In the genomic region with DNA sequence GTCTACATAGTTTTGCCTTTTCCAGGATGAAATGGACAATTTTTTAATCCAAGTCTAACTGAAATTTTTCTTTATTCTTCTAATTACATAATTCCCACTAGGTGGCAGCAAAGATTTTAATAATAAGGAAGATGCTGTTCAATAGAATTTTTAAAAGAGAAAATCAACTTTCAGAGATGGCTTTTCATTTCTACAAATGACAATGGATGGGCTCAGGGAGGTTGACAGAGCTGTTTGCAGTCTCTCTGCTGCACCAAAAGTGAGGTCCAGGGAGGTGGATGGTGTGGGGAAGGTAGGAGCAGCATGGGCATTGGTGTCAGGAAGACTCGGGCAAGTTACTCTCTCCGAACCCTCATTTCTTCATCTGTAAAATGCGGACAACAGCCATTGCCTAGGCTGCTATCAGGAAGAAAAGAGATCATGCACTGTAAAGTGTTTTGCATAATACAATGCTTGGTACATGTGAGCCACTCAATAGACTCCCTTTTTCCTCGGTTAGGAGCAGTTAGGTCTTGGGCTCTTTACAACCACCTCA, we compare ENCODE assay signal across 8 cellular contexts.
A peak's percentile ranks its signal among the peaks of the same experiment; 100 is the strongest.
DNase-seq lines count a peak whose midpoint lies in the region; ATAC-seq and TF ChIP-seq lines count a peak whose summit lies in the region.

No MANE protein-coding gene starts in this region.

- H3K36me3 Mint-ChIP-seq in immature natural killer cell = no peaks in the 10 kb centered on the region

- ATAC-seq in HG03571 (IDR thresholded peaks at IDR 0.05; ENCODE audit: unreplicated experiment) (no peak), GM21360 (IDR thresholded peaks at IDR 0.05; ENCODE audit: unreplicated experiment) (no peak), GM21786 (IDR thresholded peaks at IDR 0.05; ENCODE audit: unreplicated experiment) (no peak)

- H3K27me3 ChIP-seq in adrenal gland (no peaks in the 10 kb centered on the region), tibial artery (no peaks in the 10 kb centered on the region)

- 54 to 80% (median 74%) methylated on average over 4 of the region's 4 CpGs for WGBS in adrenal gland, 4 donors

- TF ChIP-seq CTCF in adrenal gland (IDR thresholded peaks at IDR 0.05) (peak; percentile 33 to 71 (median 54)), tibial artery (IDR thresholded peaks at IDR 0.05) (peak; percentile 43 to 77)

- H3K4me1 Mint-ChIP-seq in immature natural killer cell = peaks cover 19 to 21% of the 10 kb centered on the region in 2 donors

- H3K9me3 ChIP-seq in adrenal gland (replicated peaks in 1 of 3) = no peaks in the 10 kb centered on the region
- H3K9me3 ChIP-seq in tibial artery = no peaks in the 10 kb centered on the region

- H3K4me3 ChIP-seq in adrenal gland (no peak overlapping the region), tibial artery (no peak overlapping the region)

- H3K4me3 Mint-ChIP-seq in immature natural killer cell = no peak overlapping the region

- intact Hi-C loops in adrenal gland (cut with DNase I) (loop anchor here in 1 of 2 donors (10.0 kb wide), 1 partner anchor 154 kb away; no protein-coding TSS in a partner anchor), tibial artery (cut with DNase I; ENCODE audit: low total_unique reads) (loop anchor here (5.0 kb wide), 2 partner anchors 146 to 231 kb away; no protein-coding TSS in a partner anchor)

- H3K36me3 ChIP-seq in adrenal gland (replicated peaks in 1 of 2) = peaks cover 0 to 21% of the 10 kb centered on the region in 2 donors
- no peaks in the 10 kb centered on the region for H3K36me3 ChIP-seq in tibial artery

- peak overlapping the region in 4 of 5 donors; percentile 64 to 89 (median 70) for H3K27ac ChIP-seq in adrenal gland
- H3K27ac ChIP-seq in tibial artery = no peak overlapping the region

- no peaks in the 10 kb centered on the region for H3K9me3 Mint-ChIP-seq in immature natural killer cell

- TF ChIP-seq POLR2A in adrenal gland (IDR thresholded peaks at IDR 0.05) = no peak

- H3K27ac Mint-ChIP-seq in immature natural killer cell = peak overlapping the region in 4 of 6 donors; percentile 11 to 76 (median 48)

- DNase-seq in DMS153 treated with DMSO at 0.1 percent for 48 hours (lab: John Stamatoyannopoulos, UW; ENCODE audit: unreplicated experiment) (peak; percentile 77), NAMALWA (ENCODE audit: low spot score) (peak; percentile 46), adrenal gland (peak in 2 of 7 donors; percentile 31 to 48), immature natural killer cell (peak in 2 of 3 donors; percentile 36 to 41), tibial artery (no peak)

- H3K27me3 Mint-ChIP-seq in immature natural killer cell (ENCODE audit: low read depth in 3 of 3) = peaks cover 0 to 12% (median 0%) of the 10 kb centered on the region in 3 donors

- H3K4me1 ChIP-seq in adrenal gland (replicated peaks in 1 of 2) = peaks cover 12 to 28% of the 10 kb centered on the region in 2 donors
- peaks cover 0 to 17% (median 12%) of the 10 kb centered on the region in 4 donors for H3K4me1 ChIP-seq in tibial artery

Comparison
In these comparisons a context has a peak if more than half of its experiments do, and no peak if none do; other contexts are left out.
1. DNase-seq: peak in DMS153 treated with DMSO at 0.1 percent for 48 hours (single experiment), NAMALWA (single experiment) and immature natural killer cell (2 of 3); none in tibial artery (0 of 2).
2. H3K27ac ChIP-seq: peak in adrenal gland (4 of 5); none in tibial artery (0 of 2).